ENCODE assay signal across 1 cellular context in the genomic region with DNA sequence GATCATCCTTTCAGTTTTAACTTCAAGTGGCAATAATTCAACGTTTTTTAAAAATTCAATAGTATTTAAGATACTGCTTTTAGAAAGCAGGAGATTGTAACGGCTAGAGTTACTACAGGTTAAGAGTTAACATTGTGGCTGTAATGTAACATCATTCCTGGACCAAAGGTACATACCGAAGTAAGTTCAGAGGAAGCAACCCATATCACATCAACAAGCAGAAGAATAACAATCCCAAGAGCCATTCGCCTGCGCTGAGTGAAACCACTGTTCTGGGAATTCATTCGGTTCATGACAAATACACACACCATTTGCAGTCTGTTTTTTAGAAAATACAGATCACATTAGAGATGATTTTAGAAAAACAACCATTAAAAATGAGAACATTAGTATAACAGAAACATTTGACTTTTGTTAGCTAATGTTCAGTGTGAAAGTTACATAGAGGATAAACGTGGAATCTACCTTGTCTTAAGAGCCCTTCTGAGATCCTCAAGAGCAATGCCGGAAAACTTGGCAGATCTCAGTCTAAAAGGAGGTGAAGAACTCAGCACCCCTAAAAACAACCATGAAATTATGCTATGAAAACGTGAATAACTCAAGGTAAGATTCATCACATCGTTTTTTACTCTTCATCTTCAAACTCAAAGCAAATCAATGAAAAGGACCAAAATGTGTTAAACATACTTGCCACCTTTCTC.
TF ChIP-seq lines count a peak whose summit lies in the region.

No MANE protein-coding gene starts in this region.

TF ChIP-seq in GM23338, 12 proteins besides CTCF, POLR2A, EP300 and RAD21 (continued from another document):
- TF ChIP-seq ZNF462 (CRISPR knock-in tag; IDR thresholded peaks at IDR 0.05) = no peak
- TF ChIP-seq ZNF114 (CRISPR knock-in tag; IDR thresholded peaks at IDR 0.05) = no peak
- TF ChIP-seq, protein P1, sequence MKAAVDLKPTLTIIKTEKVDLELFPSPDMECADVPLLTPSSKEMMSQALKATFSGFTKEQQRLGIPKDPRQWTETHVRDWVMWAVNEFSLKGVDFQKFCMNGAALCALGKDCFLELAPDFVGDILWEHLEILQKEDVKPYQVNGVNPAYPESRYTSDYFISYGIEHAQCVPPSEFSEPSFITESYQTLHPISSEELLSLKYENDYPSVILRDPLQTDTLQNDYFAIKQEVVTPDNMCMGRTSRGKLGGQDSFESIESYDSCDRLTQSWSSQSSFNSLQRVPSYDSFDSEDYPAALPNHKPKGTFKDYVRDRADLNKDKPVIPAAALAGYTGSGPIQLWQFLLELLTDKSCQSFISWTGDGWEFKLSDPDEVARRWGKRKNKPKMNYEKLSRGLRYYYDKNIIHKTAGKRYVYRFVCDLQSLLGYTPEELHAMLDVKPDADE (IDR thresholded peaks at IDR 0.05) = no peak
- TF ChIP-seq EZH2 (IDR thresholded peaks at IDR 0.05; ENCODE audit: low read depth, unreplicated experiment) = no peak
- no peak for TF ChIP-seq EZH2phosphoT487 (IDR thresholded peaks at IDR 0.05; ENCODE audit: unreplicated experiment)
